In genomic region chr6:105164418-105164817, GRCh38 we compare ENCODE assay signal across 15 cellular contexts. TPM values are rescaled to one million over a fixed set of nuclear protein-coding genes. Genes with fewer than 3 reads are reported as not detected.
DNase-seq lines count a peak whose midpoint lies in the region; ATAC-seq and TF ChIP-seq lines count a peak whose summit lies in the region.
"Had no signal": no experiment of that assay in that cellular context is flagged by ENCODE, and none has a peak within 500 bp of the region (broad histone marks: within the 10 kb centered on the region; RNA-seq: fewer than 3 reads in every experiment).

No MANE protein-coding gene starts in this region.

- H3K27ac ChIP-seq in breast epithelium = no peak overlapping the region
- no peak overlapping the region for H3K27ac ChIP-seq in RWPE1
- no peak overlapping the region for H3K27ac ChIP-seq in upper lobe of left lung
- H3K27ac ChIP-seq: HL-60, parathyroid adenoma had no signal

- no peaks in the 10 kb centered on the region for H3K36me3 Mint-ChIP-seq in MCF 10A (ENCODE audit: insufficient read depth, unreplicated experiment)

- no peaks in the 10 kb centered on the region for H3K9me3 ChIP-seq in breast epithelium
- no peaks in the 10 kb centered on the region for H3K9me3 ChIP-seq in upper lobe of left lung
- H3K9me3 ChIP-seq: tibial nerve had no signal

- H3K36me3 ChIP-seq in breast epithelium (no peaks in the 10 kb centered on the region), upper lobe of left lung (no peaks in the 10 kb centered on the region)
- H3K36me3 ChIP-seq: tibial nerve had no signal

- no peak for TF ChIP-seq EP300 in upper lobe of left lung (IDR thresholded peaks at IDR 0.05)

- WGBS in upper lobe of left lung, 2 donors = 76 to 91% methylated on average over 2 of the region's 2 CpGs

- POLR2A ChIA-PET in MCF 10A (lab: Yijun Ruan, JAX) = interaction anchor here (0.6 to 3.2 kb wide), 17 partner anchors 9 to 238 kb away, joined by 3 to 28 read pairs (median 3); partner anchors contain the start of genes POPDC3 and PREP
- POLR2A ChIA-PET in RWPE1 (lab: Yijun Ruan, JAX; ENCODE audit: low non-redundant PET) = no interaction called here

- no TSS peak for BruUV-seq in MCF 10A (replicated peaks; lab: Mats Ljungman, UMichigan)

- H3K4me3 Mint-ChIP-seq in MCF 10A (ENCODE audit: unreplicated experiment) = no peak overlapping the region

- H3K4me3 ChIP-seq in breast epithelium = no peak overlapping the region
- H3K4me3 ChIP-seq in upper lobe of left lung = no peak overlapping the region
- H3K4me3 ChIP-seq: tibial nerve had no signal

- CTCF ChIA-PET in MCF 10A (lab: Yijun Ruan, JAX) (interaction anchor here (0.7 to 4.1 kb wide), 4 partner anchors 11 to 76 kb away, joined by 3 to 20 read pairs (median 8); no protein-coding TSS in a partner anchor), RWPE1 (lab: Yijun Ruan, JAX) (interaction anchor here (0.7 kb wide), 1 partner anchor 78 kb away, joined by 4 read pairs; no protein-coding TSS in a partner anchor)

- TF ChIP-seq POLR2A in breast epithelium (IDR thresholded peaks at IDR 0.05) (no peak), upper lobe of left lung (IDR thresholded peaks at IDR 0.05) (no peak)

- no peaks in the 10 kb centered on the region for H3K27me3 Mint-ChIP-seq in MCF 10A (ENCODE audit: insufficient read depth, unreplicated experiment)

- ATAC-seq in upper lobe of left lung (ENCODE audit: low FRiP score in 2 of 2) (no peak), GM21390 (IDR thresholded peaks at IDR 0.05; ENCODE audit: unreplicated experiment) (no peak), GM18502 (IDR thresholded peaks at IDR 0.05; ENCODE audit: poor library complexity, unreplicated experiment) (no peak)
- ATAC-seq: left lobe of liver had no signal

- intact Hi-C loops in MCF 10A (cut with micrococcal nuclease) (loop anchor here (10.0 kb wide), 1 partner anchor 150 kb away; no protein-coding TSS in a partner anchor), breast epithelium (cut with DNase I; ENCODE audit: low total_unique reads) (no loop called here)

- no peaks in the 10 kb centered on the region for H3K9me3 Mint-ChIP-seq in MCF 10A (ENCODE audit: unreplicated experiment)

- no peak for TF ChIP-seq CTCF in MCF 10A (IDR thresholded peaks at IDR 0.05; ENCODE audit: unreplicated experiment)
- TF ChIP-seq CTCF in breast epithelium (IDR thresholded peaks at IDR 0.05) = no peak
- TF ChIP-seq CTCF in RWPE1 (conservative IDR thresholded peaks at IDR 0.05; ENCODE audit: low read depth) = no peak
- no peak for TF ChIP-seq CTCF in upper lobe of left lung (IDR thresholded peaks at IDR 0.05)

- H3K4me1 ChIP-seq in breast epithelium (no peaks in the 10 kb centered on the region), upper lobe of left lung (no peaks in the 10 kb centered on the region)
- H3K4me1 ChIP-seq: parathyroid adenoma had no signal

- H3K27ac Mint-ChIP-seq in MCF 10A (ENCODE audit: low read depth, unreplicated experiment) = no peak overlapping the region

- peaks cover 10% of the 10 kb centered on the region for H3K4me1 Mint-ChIP-seq in MCF 10A (ENCODE audit: insufficient read depth, unreplicated experiment)

- no peaks in the 10 kb centered on the region for H3K27me3 ChIP-seq in breast epithelium
- no peaks in the 10 kb centered on the region for H3K27me3 ChIP-seq in upper lobe of left lung
- H3K27me3 ChIP-seq: tibial nerve had no signal

- DNase-seq in MCF 10A (ENCODE audit: unreplicated experiment) = peak; percentile 57
- no peak for DNase-seq in breast epithelium (ENCODE audit: low spot score in 2 of 2)
- DNase-seq in RWPE1 (ENCODE audit: low spot score) = peak; percentile 24
- peak; percentile 55 for DNase-seq in globus pallidus (ENCODE audit: low spot score)
- peak; percentile 60 for DNase-seq in superior temporal gyrus (ENCODE audit: extremely low spot score)
- no peak for DNase-seq in upper lobe of left lung
- DNase-seq: amniotic stem cell, NCI-H1694, T-helper 1 cell had no signal

RNA-seq across cellular contexts. Expression of gene POPDC3, which starts 15.4 kb away (rescaled TPM):
- total RNA-seq in MCF 10A (2022) (7.3 and 7.9 TPM in 2 replicates), breast epithelium (under 1 TPM in 1 of 3 donors, not detected in 2; 0.98 TPM), upper lobe of left lung (1 to 10 TPM in 1 of 6 donors, under 1 TPM in 2, not detected in 3; 0.34 to 6.8 (median 0.57) TPM)
- total RNA-seq: left lobe of liver had no signal

Comparison
In these comparisons a context has a peak if more than half of its experiments do, and no peak if none do; other contexts are left out.
1. DNase-seq: peak in MCF 10A (single experiment), RWPE1 (single experiment), globus pallidus (single experiment) and superior temporal gyrus (single experiment); none in breast epithelium (0 of 2) and upper lobe of left lung (0 of 2).